17 cellular contexts compared by ENCODE assay signal in genomic region chr11:33128739-33129138, GRCh38. TPM values are rescaled to one million over a fixed set of nuclear protein-coding genes. Genes with fewer than 3 reads are reported as not detected.
DNase-seq lines count a peak whose midpoint lies in the region; ATAC-seq, FAIRE-seq and TF ChIP-seq lines count a peak whose summit lies in the region.
"Had no signal": no experiment of that assay in that cellular context is flagged by ENCODE, and none has a peak within 500 bp of the region (broad histone marks: within the 10 kb centered on the region; RNA-seq: fewer than 3 reads in every experiment).

No MANE protein-coding gene starts in this region.

- H3K27me3 Mint-ChIP-seq in activated CD8-positive, alpha-beta T cell treated with anti-CD3 and anti-CD28 coated beads, Interleukin-2, amount 10 ng/mL, durations not matched to agents 7 days and 5 days (ENCODE audit: low read depth), result no peaks in the 10 kb centered on the region
- H3K27me3 Mint-ChIP-seq in activated CD8-positive, alpha-beta T cell treated with anti-CD3 and anti-CD28 coated beads for 36 hours, result no peaks in the 10 kb centered on the region
- no peaks in the 10 kb centered on the region for H3K27me3 Mint-ChIP-seq in mesothelial cell of epicardium (ENCODE audit: low read depth)

- no peaks in the 10 kb centered on the region for H3K9me3 ChIP-seq in GM23248 (ENCODE audit: low read depth)
- H3K9me3 ChIP-seq: BLaER1 treated with 17β-estradiol and CSF1 and Interleukin-3, amounts not matched to agents 10 nM and 100 nM; Peyer's patch had no signal

- no peak overlapping the region for H2AFZ ChIP-seq in GM23248

- peak overlapping the region; percentile 11 for H3K27ac Mint-ChIP-seq in activated CD8-positive, alpha-beta T cell treated with anti-CD3 and anti-CD28 coated beads, Interleukin-2, amount 10 ng/mL, durations not matched to agents 7 days and 5 days
- H3K27ac Mint-ChIP-seq in activated CD8-positive, alpha-beta T cell treated with anti-CD3 and anti-CD28 coated beads for 36 hours, result no peak overlapping the region
- peak overlapping the region; percentile 50 for H3K27ac Mint-ChIP-seq in mesothelial cell of epicardium

- H3K27ac ChIP-seq in GM23248, result no peak overlapping the region
- H3K27ac ChIP-seq: BLaER1 treated with 17β-estradiol and CSF1 and Interleukin-3, amounts not matched to agents 10 nM and 100 nM; KMS-11; Peyer's patch had no signal

- no peaks in the 10 kb centered on the region for H3K27me3 ChIP-seq in bronchial epithelial cell (ENCODE audit: control insufficient read depth, insufficient read depth, low read length)
- no peaks in the 10 kb centered on the region for H3K27me3 ChIP-seq in GM23248 (replicated peaks; ENCODE audit: insufficient read depth)
- H3K27me3 ChIP-seq: BLaER1 treated with 17β-estradiol and CSF1 and Interleukin-3, amounts not matched to agents 10 nM and 100 nM; Peyer's patch had no signal

- peaks cover 26% of the 10 kb centered on the region for H3K36me3 Mint-ChIP-seq in activated CD8-positive, alpha-beta T cell treated with anti-CD3 and anti-CD28 coated beads, Interleukin-2, amount 10 ng/mL, durations not matched to agents 7 days and 5 days (ENCODE audit: low read depth)
- H3K36me3 Mint-ChIP-seq in activated CD8-positive, alpha-beta T cell treated with anti-CD3 and anti-CD28 coated beads for 36 hours (ENCODE audit: low read depth), result peaks cover 23% of the 10 kb centered on the region
- peaks cover 10% of the 10 kb centered on the region for H3K36me3 Mint-ChIP-seq in mesothelial cell of epicardium

- POLR2A ChIA-PET in activated CD8-positive, alpha-beta T cell treated with anti-CD3 and anti-CD28 coated beads, Interleukin-2, amount 10 ng/mL, durations not matched to agents 7 days and 5 days (lab: Charles Lee), result no interaction called here
- POLR2A ChIA-PET in activated CD8-positive, alpha-beta T cell treated with anti-CD3 and anti-CD28 coated beads for 36 hours (lab: Charles Lee), result interaction anchor here (0.9 kb wide), 1 partner anchor 27 kb away, joined by 3 read pairs; no protein-coding TSS in a partner anchor

- FAIRE-seq in GM12892 (lab: Jason Lieb, UNC) (peak; percentile 71), bronchial epithelial cell (lab: Jason Lieb, UNC) (no peak)
- FAIRE-seq: GM12891 had no signal

- no peak overlapping the region for H3K9ac ChIP-seq in GM23248
- H3K9ac ChIP-seq: BLaER1 treated with 17β-estradiol and CSF1 and Interleukin-3, amounts not matched to agents 10 nM and 100 nM; KMS-11 had no signal

- no peak for DNase-seq in activated CD8-positive, alpha-beta T cell treated with anti-CD3 and anti-CD28 coated beads, Interleukin-2, amount 10 ng/mL, durations not matched to agents 7 days and 5 days
- DNase-seq in activated CD8-positive, alpha-beta T cell treated with anti-CD3 and anti-CD28 coated beads for 36 hours, result no peak
- no peak for DNase-seq in GM12892 (ENCODE audit: insufficient read length)
- peak; percentile 55 for DNase-seq in bronchial epithelial cell (ENCODE audit: low read depth)
- DNase-seq in mesothelial cell of epicardium (ENCODE audit: low spot score in 2 of 2, unreplicated experiment in 2 of 2), result no peak
- no peak for DNase-seq in globus pallidus (ENCODE audit: low spot score)
- DNase-seq in GM03348 (ENCODE audit: low spot score), result no peak
- DNase-seq in GM23248, result no peak
- DNase-seq: DMS153, MM.1S, NCI-H1930, NCI-H510A treated with DMSO at 0.1 percent for 48 hours, Peyer's patch, Right ventricle myocardium superior had no signal

- no peak overlapping the region for H3K4me3 Mint-ChIP-seq in activated CD8-positive, alpha-beta T cell treated with anti-CD3 and anti-CD28 coated beads, Interleukin-2, amount 10 ng/mL, durations not matched to agents 7 days and 5 days
- no peak overlapping the region for H3K4me3 Mint-ChIP-seq in activated CD8-positive, alpha-beta T cell treated with anti-CD3 and anti-CD28 coated beads for 36 hours
- H3K4me3 Mint-ChIP-seq in mesothelial cell of epicardium, result no peak overlapping the region

- ATAC-seq in activated CD8-positive, alpha-beta T cell treated with anti-CD3 and anti-CD28 coated beads, Interleukin-2, amount 10 ng/mL, durations not matched to agents 7 days and 5 days, result no peak
- no peak for ATAC-seq in activated CD8-positive, alpha-beta T cell treated with anti-CD3 and anti-CD28 coated beads for 36 hours

- no peaks in the 10 kb centered on the region for H3K9me2 ChIP-seq in GM23248 (ENCODE audit: insufficient read depth)

- H3K4me3 ChIP-seq in bronchial epithelial cell (ENCODE audit: low read depth, low read length) (no peak overlapping the region), GM23248 (no peak overlapping the region)
- H3K4me3 ChIP-seq: BLaER1 treated with 17β-estradiol and CSF1 and Interleukin-3, amounts not matched to agents 10 nM and 100 nM; Peyer's patch had no signal

- no peaks in the 10 kb centered on the region for H3K4me1 ChIP-seq in GM23248 (ENCODE audit: insufficient read depth)
- H3K4me1 ChIP-seq: Peyer's patch had no signal

- no peaks in the 10 kb centered on the region; the same call in 1 of the 2 replicates for H3F3A ChIP-seq in GM23248 (ENCODE audit: insufficient read depth)

- CTCF ChIA-PET in activated CD8-positive, alpha-beta T cell treated with anti-CD3 and anti-CD28 coated beads, Interleukin-2, amount 10 ng/mL, durations not matched to agents 7 days and 5 days (lab: Charles Lee), result no interaction called here
- CTCF ChIA-PET in activated CD8-positive, alpha-beta T cell treated with anti-CD3 and anti-CD28 coated beads for 36 hours (lab: Charles Lee), result no interaction called here

- H3K4me2 ChIP-seq in GM23248 (ENCODE audit: unreplicated experiment), result no peak overlapping the region
- H3K4me2 ChIP-seq: BLaER1 treated with 17β-estradiol and CSF1 and Interleukin-3, amounts not matched to agents 10 nM and 100 nM; KMS-11 had no signal

- in situ Hi-C loops in GM23248 (cut with MboI), result no loop called here

- H3K4me1 Mint-ChIP-seq in activated CD8-positive, alpha-beta T cell treated with anti-CD3 and anti-CD28 coated beads, Interleukin-2, amount 10 ng/mL, durations not matched to agents 7 days and 5 days (ENCODE audit: low read depth), result peaks cover 16% of the 10 kb centered on the region
- peaks cover 21% of the 10 kb centered on the region for H3K4me1 Mint-ChIP-seq in activated CD8-positive, alpha-beta T cell treated with anti-CD3 and anti-CD28 coated beads for 36 hours (ENCODE audit: low read depth)
- peaks cover 21% of the 10 kb centered on the region for H3K4me1 Mint-ChIP-seq in mesothelial cell of epicardium

- whole genome bisulfite sequencing in GM23248 (ENCODE audit: low coverage in 1 of 2, low lambda C conversion rate in 2 of 2, missing lambda C conversion rate in 2 of 2), 2 experiments, result 51 to 54% methylated on average over 2 of the region's 2 CpGs

- peaks cover 9% of the 10 kb centered on the region; the same call in 1 of the 2 replicates for H3K79me2 ChIP-seq in GM23248 (ENCODE audit: insufficient read depth)

- no peaks in the 10 kb centered on the region for H4K20me1 ChIP-seq in GM23248 (ENCODE audit: insufficient read depth)
- H4K20me1 ChIP-seq: BLaER1 treated with 17β-estradiol and CSF1 and Interleukin-3, amounts not matched to agents 10 nM and 100 nM had no signal

- intact Hi-C loops in activated CD8-positive, alpha-beta T cell treated with anti-CD3 and anti-CD28 coated beads for 36 hours (cut with micrococcal nuclease), result no loop called here

- no peaks in the 10 kb centered on the region for H3K9me3 Mint-ChIP-seq in activated CD8-positive, alpha-beta T cell treated with anti-CD3 and anti-CD28 coated beads, Interleukin-2, amount 10 ng/mL, durations not matched to agents 7 days and 5 days (ENCODE audit: insufficient read depth)
- no peaks in the 10 kb centered on the region for H3K9me3 Mint-ChIP-seq in activated CD8-positive, alpha-beta T cell treated with anti-CD3 and anti-CD28 coated beads for 36 hours
- H3K9me3 Mint-ChIP-seq in mesothelial cell of epicardium, result peaks cover 9% of the 10 kb centered on the region

- no peak for TF ChIP-seq CTCF in activated CD8-positive, alpha-beta T cell treated with anti-CD3 and anti-CD28 coated beads for 36 hours (IDR thresholded peaks at IDR 0.05)
- TF ChIP-seq CTCF in bronchial epithelial cell (IDR thresholded peaks at IDR 0.05; ENCODE audit: insufficient read depth, low read length, severe bottlenecking) (no peak), mesothelial cell of epicardium (IDR thresholded peaks at IDR 0.05; ENCODE audit: unreplicated experiment) (no peak)

- no peak for TF ChIP-seq POLR2A in GM12892 (IDR thresholded peaks at IDR 0.05; ENCODE audit: low read depth, low read length)

- peaks cover 2% of the 10 kb centered on the region for H3K36me3 ChIP-seq in bronchial epithelial cell (ENCODE audit: control insufficient read depth, insufficient read depth, low read length)
- H3K36me3 ChIP-seq in GM23248 (ENCODE audit: low read depth), result 0 out of 2 replicates have a peak, but pooled peaks cover 9% of the 10 kb centered on the region
- H3K36me3 ChIP-seq: Peyer's patch had no signal

RNA-seq across cellular contexts. Expression of gene CSTF3, which starts 32.5 kb away (rescaled TPM):
- total RNA-seq in activated CD8-positive, alpha-beta T cell treated with anti-CD3 and anti-CD28 coated beads, Interleukin-2, amount 10 ng/mL, durations not matched to agents 7 days and 5 days, result 10 to 100 TPM; 26.5 to 27.2 TPM
- total RNA-seq in activated CD8-positive, alpha-beta T cell treated with anti-CD3 and anti-CD28 coated beads for 36 hours, result 10 to 100 TPM; 34.9 to 40.6 TPM
- polyA plus RNA-seq in GM12892 (2012; ENCODE audit: missing spikeins), result 52.3 TPM
- 16.6 and 23.2 TPM in 2 replicates for total RNA-seq in bronchial epithelial cell
- 48.7 to 52.1 TPM (median 50.3 TPM) in 3 replicates for total RNA-seq in mesothelial cell of epicardium
- 11.1 and 15.7 TPM in 2 replicates for total RNA-seq in GM23248 (2014; rRNA removed; shearing (Covaris generic))
- 29.0 and 29.6 TPM in 2 replicates for polyA plus RNA-seq in GM23248 (2016; fragmentation: Nextera tagmentation; extraction: Ambion mirVana)
